In genomic region chr17:3910420-3911270, GRCh38 we compare ENCODE assay signal across 15 cellular contexts. TPM values are rescaled to one million over a fixed set of nuclear protein-coding genes. Genes with fewer than 3 reads are reported as not detected.
DNase-seq lines count a peak whose midpoint lies in the region; ATAC-seq and TF ChIP-seq lines count a peak whose summit lies in the region.
"Had no signal": no experiment of that assay in that cellular context is flagged by ENCODE, and none has a peak within 500 bp of the region (broad histone marks: within the 10 kb centered on the region; RNA-seq: fewer than 3 reads in every experiment).

No MANE protein-coding gene starts in this region.

- no peaks in the 10 kb centered on the region for H3K36me3 ChIP-seq in esophagus squamous epithelium

- no peaks in the 10 kb centered on the region for H3K27me3 ChIP-seq in esophagus squamous epithelium
- H3K27me3 ChIP-seq: body of pancreas had no signal

- H3K4me3 ChIP-seq in GM08714 (ENCODE audit: low read length) (peak overlapping the region; percentile 11; the same call in 1 of the 2 replicates), esophagus squamous epithelium (no peak overlapping the region)
- H3K4me3 ChIP-seq: body of pancreas had no signal

- TF ChIP-seq CTCF in CD14-positive monocyte (IDR thresholded peaks at IDR 0.05): no peak
- TF ChIP-seq CTCF in activated B cell treated with CpG ODN at 0.5 μM for 24 hours (IDR thresholded peaks at IDR 0.05): no peak
- no peak for TF ChIP-seq CTCF in esophagus squamous epithelium (IDR thresholded peaks at IDR 0.05)

- H3K27me3 Mint-ChIP-seq in CD14-positive monocyte (ENCODE audit: low read depth in 3 of 3) (peaks cover 0 to 2% (median 1%) of the 10 kb centered on the region in 3 donors), activated B cell treated with CpG ODN at 0.5 μM for 24 hours (no peaks in the 10 kb centered on the region)

- peak overlapping the region in 3 of 4 donors; percentile 12 to 48 (median 21) for H3K27ac ChIP-seq in esophagus squamous epithelium
- H3K27ac ChIP-seq: body of pancreas had no signal

- POLR2A ChIA-PET in activated B cell treated with CpG ODN at 0.5 μM for 24 hours (lab: Charles Lee): interaction anchor here (0.6 to 10.0 kb wide), 22 partner anchors 11 to 1616 kb away, joined by 3 to 311 read pairs (median 4); partner anchors contain the start of genes ATP2A3, CAMKK1, CYB5D2 and NCBP3

- peak overlapping the region; percentile 60 to 90 (median 88) for H3K27ac Mint-ChIP-seq in CD14-positive monocyte
- H3K27ac Mint-ChIP-seq in activated B cell treated with CpG ODN at 0.5 μM for 24 hours: peak overlapping the region; percentile 96

- H3K4me3 Mint-ChIP-seq in CD14-positive monocyte: peak overlapping the region; percentile 65 to 88
- H3K4me3 Mint-ChIP-seq in activated B cell treated with CpG ODN at 0.5 μM for 24 hours: peak overlapping the region; percentile 76
- H3K4me3 Mint-ChIP-seq: nephron had no signal

- no peak for TF ChIP-seq POLR2A in esophagus squamous epithelium (IDR thresholded peaks at IDR 0.05)

- H3K9me3 Mint-ChIP-seq in CD14-positive monocyte (peaks cover 0 to 4% (median 2%) of the 10 kb centered on the region in 7 donors), activated B cell treated with CpG ODN at 0.5 μM for 24 hours (no peaks in the 10 kb centered on the region)
- H3K9me3 Mint-ChIP-seq: nephron had no signal

- H3K9me3 ChIP-seq in esophagus squamous epithelium: no peaks in the 10 kb centered on the region
- H3K9me3 ChIP-seq: body of pancreas had no signal

- H3K4me1 Mint-ChIP-seq in CD14-positive monocyte: peaks cover 57% of the 10 kb centered on the region
- peaks cover 76% of the 10 kb centered on the region for H3K4me1 Mint-ChIP-seq in activated B cell treated with CpG ODN at 0.5 μM for 24 hours

- CTCF ChIA-PET in activated B cell treated with CpG ODN at 0.5 μM for 24 hours (lab: Charles Lee): interaction anchor here (1.1 to 5.7 kb wide), 6 partner anchors 24 to 94 kb away, joined by 3 to 72 read pairs (median 6); partner anchors contain the start of gene NCBP3

- DNase-seq in CD14-positive monocyte (ENCODE audit: low spot score) (no peak), activated B cell treated with CpG ODN at 0.5 μM for 24 hours (no peak), esophagus squamous epithelium (lab: John Stamatoyannopoulos, UW) (no peak), NCI-H146 treated with DMSO at 0.1 percent for 48 hours (lab: John Stamatoyannopoulos, UW; ENCODE audit: unreplicated experiment) (no peak), activated gamma-delta T cell (lab: John Stamatoyannopoulos, UW) (no peak)
- no peak for DNase-seq in stimulated activated CD4-positive, alpha-beta T cell treated with anti-CD3 and anti-CD28 coated beads, Interleukin-12 subunit alpha, Interleukin-12 subunit beta, amount 100 ng/mL, for 4 hours
- no peak for DNase-seq in stimulated activated CD4-positive, alpha-beta T cell treated with anti-CD3 and anti-CD28 coated beads, Interleukin-1b, Interleukin-23, amount 100 ng/mL, for 48 hours
- DNase-seq: AML-193, NCI-H2029, trophoblast cell had no signal

- ATAC-seq in activated B cell treated with CpG ODN at 0.5 μM for 24 hours (ENCODE audit: low read depth): no peak
- ATAC-seq: body of pancreas had no signal

- peaks cover 39 to 82% of the 10 kb centered on the region in 2 donors for H3K36me3 Mint-ChIP-seq in CD14-positive monocyte
- no peaks in the 10 kb centered on the region for H3K36me3 Mint-ChIP-seq in activated B cell treated with CpG ODN at 0.5 μM for 24 hours (ENCODE audit: low read depth)

- H3K4me1 ChIP-seq in esophagus squamous epithelium: peaks cover 0 to 34% (median 8%) of the 10 kb centered on the region in 3 donors

- intact Hi-C loops in CD14-positive monocyte (cut with micrococcal nuclease) (loop anchor here (5.0 to 10.0 kb wide), 2 partner anchors 46 to 92 kb away; no protein-coding TSS in a partner anchor), activated B cell treated with CpG ODN at 0.5 μM for 24 hours (cut with micrococcal nuclease) (loop anchor here (1.0 to 10.0 kb wide), 8 partner anchors 17 to 1037 kb away; partner anchors contain the start of genes CAMKK1, CYB5D2, P2RX5 and PFN1), esophagus squamous epithelium (cut with DNase I) (no loop called here)

- whole genome bisulfite sequencing in esophagus squamous epithelium, 2 donors: 62 to 71% methylated on average over 7 to 10 of the region's 11 CpGs

RNA-seq across cellular contexts. Expression of gene P2RX1, which starts 5.6 kb away (rescaled TPM):
- polyA plus RNA-seq in CD14-positive monocyte: 10 to 100 TPM; 22.9 to 33.8 TPM
- total RNA-seq in activated B cell treated with CpG ODN at 0.5 μM for 24 hours: 22.0 and 26.0 TPM in 2 replicates
- 10 to 100 TPM in 1 of 4 donors, 1 to 10 TPM in 3; 1.2 to 13.0 (median 2.1) TPM for total RNA-seq in esophagus squamous epithelium
- total RNA-seq: Daoy, M059J had no signal

RNA-seq across cellular contexts. Expression of gene CAMKK1, which starts 17.8 kb away (rescaled TPM):
- 1 to 10 TPM in 1 of 2 donors, under 1 TPM in 1; 0.74 to 1.5 TPM for polyA plus RNA-seq in CD14-positive monocyte
- 4.3 and 6.1 TPM in 2 replicates for total RNA-seq in activated B cell treated with CpG ODN at 0.5 μM for 24 hours
- 1 to 10 TPM; 3.3 to 9.5 (median 3.8) TPM for total RNA-seq in esophagus squamous epithelium

RNA-seq across cellular contexts. Expression of gene ATP2A3, which starts 53.6 kb away (rescaled TPM):
- polyA plus RNA-seq in CD14-positive monocyte: 1 to 10 TPM; 6.9 to 9.5 TPM
- 458 and 541 TPM in 2 replicates for total RNA-seq in activated B cell treated with CpG ODN at 0.5 μM for 24 hours
- 1 to 10 TPM; 2.7 to 9.9 (median 5.3) TPM for total RNA-seq in esophagus squamous epithelium

Comparison
In these comparisons a context has a peak if more than half of its experiments do, and no peak if none do; other contexts are left out.
1. RNA of gene ATP2A3, which starts 53.6 kb away (total RNA-seq): 458 to 541 TPM in activated B cell treated with CpG ODN at 0.5 μM for 24 hours; 2.7 to 9.9 TPM in esophagus squamous epithelium; every median in the first group is over 10 times any median in the second.